19 cellular contexts compared by ENCODE assay signal in the genomic region with DNA sequence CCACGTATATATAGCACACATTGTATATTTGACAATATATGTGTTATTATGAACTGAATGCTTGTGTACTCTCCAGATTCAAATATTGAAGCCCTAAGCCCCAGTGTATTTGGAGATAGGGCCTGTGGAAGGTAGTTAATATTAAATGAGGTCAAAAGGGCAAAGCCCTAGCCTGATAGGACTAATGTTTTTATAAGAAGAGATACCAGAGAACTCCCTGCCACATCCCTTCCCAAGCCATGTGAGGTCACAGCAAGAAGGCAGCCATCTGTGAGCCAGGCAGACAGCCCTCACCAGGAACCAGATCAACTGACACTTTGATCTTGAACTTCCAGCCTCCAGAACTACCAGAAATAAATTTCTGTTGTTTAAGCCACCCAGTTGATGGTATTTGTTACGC. TPM values are rescaled to one million over a fixed set of nuclear protein-coding genes. Genes with fewer than 3 reads are reported as not detected.
DNase-seq lines count a peak whose midpoint lies in the region; ATAC-seq, FAIRE-seq and TF ChIP-seq lines count a peak whose summit lies in the region.
"Had no signal": no experiment of that assay in that cellular context is flagged by ENCODE, and none has a peak within 500 bp of the region (broad histone marks: within the 10 kb centered on the region; RNA-seq: fewer than 3 reads in every experiment).

No MANE protein-coding gene starts in this region.

- H3K79me1 ChIP-seq in mesendoderm (ENCODE audit: low read length) = no peaks in the 10 kb centered on the region

- H3K4me3 ChIP-seq in liver (ENCODE audit: low read depth in 1 of 3, low read length in 3 of 3) = no peak overlapping the region
- no peak overlapping the region for H3K4me3 ChIP-seq in HepG2 (replicated peaks in 1 of 3; ENCODE audit: insufficient read depth in 1 of 3, low read depth in 2 of 3, low read length in 3 of 3)
- no peak overlapping the region for H3K4me3 ChIP-seq in fibroblast of villous mesenchyme (ENCODE audit: low read depth, low read length)
- no peak overlapping the region for H3K4me3 ChIP-seq in mesendoderm (ENCODE audit: low read length)
- H3K4me3 ChIP-seq: GM23338 had no signal

- no peak overlapping the region for H2BK5ac ChIP-seq in mesendoderm (ENCODE audit: low read length)

- H3K4ac ChIP-seq in mesendoderm (ENCODE audit: low read depth, low read length) = no peak overlapping the region

- TF ChIP-seq RAD21 in liver (IDR thresholded peaks at IDR 0.05) (no peak), HepG2 (CRISPR knock-in tag; IDR thresholded peaks at IDR 0.05) (no peak)

- no peak overlapping the region for H4K8ac ChIP-seq in mesendoderm (ENCODE audit: low read depth, low read length)

- H3K9me3 ChIP-seq in liver (ENCODE audit: control insufficient read depth in 4 of 4, low read length in 3 of 4) (no peaks in the 10 kb centered on the region), HepG2 (ENCODE audit: low read length) (no peaks in the 10 kb centered on the region)

- DNase-seq in HepG2 (ENCODE audit: low spot score) = no peak
- DNase-seq in fibroblast of villous mesenchyme (ENCODE audit: low read depth) = peak; percentile 8
- peak; percentile 46 for DNase-seq in mesendoderm
- DNase-seq in middle frontal gyrus (ENCODE audit: extremely low spot score, low spot score) = no peak
- no peak for DNase-seq in stimulated activated CD4-positive, alpha-beta T cell treated with anti-CD3 and anti-CD28 coated beads, Interleukin-2, amount 100 ng/mL, for 24 hours
- DNase-seq in NCI-H526 (lab: John Stamatoyannopoulos, UW) = no peak
- DNase-seq: C1 segment of cervical spinal cord; CD4-positive, CD25-positive, alpha-beta regulatory T cell; CD8-positive, alpha-beta memory T cell; COR-L47; DMS153; DMS79; GDM1; HCEC 1CT had no signal

- no peak overlapping the region for H3K23ac ChIP-seq in mesendoderm (ENCODE audit: low read length)

- POLR2A ChIA-PET in HepG2 (lab: Yijun Ruan, JAX) = no interaction called here

- no peaks in the 10 kb centered on the region for H3K79me2 ChIP-seq in HepG2 (ENCODE audit: insufficient read depth, low read length)
- no peaks in the 10 kb centered on the region for H3K79me2 ChIP-seq in mesendoderm (ENCODE audit: control insufficient read depth, insufficient read depth, low read length)

- intact Hi-C loops in HepG2 (cut with micrococcal nuclease; ENCODE audit: unreplicated experiment) = no loop called here

- no peaks in the 10 kb centered on the region for H3K27me3 ChIP-seq in liver (ENCODE audit: control insufficient read depth in 4 of 4, insufficient read depth in 4 of 4, low read length in 3 of 4)
- H3K27me3 ChIP-seq in HepG2 (ENCODE audit: control insufficient read depth in 1 of 2, insufficient read depth in 2 of 2, low read length in 2 of 2) = 0 out of 5 replicates have a peak, but pooled peaks cover 0 to 4% of the 10 kb centered on the region in 2 experiments
- H3K27me3 ChIP-seq in mesendoderm (ENCODE audit: insufficient read depth, low read length, poor library complexity) = no peaks in the 10 kb centered on the region

- no peak for TF ChIP-seq EP300 in HepG2 (IDR thresholded peaks at IDR 0.05; ENCODE audit: low read depth in 2 of 2, low read length in 2 of 2)
- no peak for TF ChIP-seq EP300 in HepG2 (CRISPR knock-in tag; IDR thresholded peaks at IDR 0.05; ENCODE audit: borderline replicate concordance)

- H3K18ac ChIP-seq in mesendoderm (ENCODE audit: low read length) = no peak overlapping the region

- H2BK120ac ChIP-seq in mesendoderm (ENCODE audit: low read depth, low read length) = no peak overlapping the region

- no peaks in the 10 kb centered on the region for H4K20me1 ChIP-seq in HepG2 (ENCODE audit: insufficient read depth, low read length)

- no peak overlapping the region for H2AK5ac ChIP-seq in mesendoderm (ENCODE audit: low read length)

- H4K5ac ChIP-seq in mesendoderm (ENCODE audit: low read length) = no peak overlapping the region

- no peak for FAIRE-seq in HepG2 (lab: Jason Lieb, UNC)
- FAIRE-seq: GM12892, GM18507, H54 had no signal

- H3K27ac ChIP-seq in liver (ENCODE audit: low read depth in 1 of 2, low read length in 2 of 2) (no peak overlapping the region), HepG2 (ENCODE audit: extremely low read length, insufficient read depth, low read length) (no peak overlapping the region), mesendoderm (ENCODE audit: low read depth, low read length) (no peak overlapping the region)

- H3K56ac ChIP-seq in mesendoderm (ENCODE audit: low read length) = no peak overlapping the region

- ATAC-seq in HepG2 = no peak
- ATAC-seq: GM23338 had no signal

- H3K4me1 ChIP-seq in liver (ENCODE audit: control insufficient read depth in 4 of 4, insufficient read depth in 4 of 4, low read length in 3 of 4) = peaks cover 0 to 2% (median under 1%) of the 10 kb centered on the region in 4 donors
- no peaks in the 10 kb centered on the region for H3K4me1 ChIP-seq in HepG2 (ENCODE audit: insufficient read depth, low read length)
- H3K4me1 ChIP-seq in mesendoderm (ENCODE audit: control insufficient read depth, low read depth, low read length) = no peaks in the 10 kb centered on the region

- no TSS peak for BruUV-seq in HepG2 (replicated peaks; lab: Mats Ljungman, UMichigan)

- WGBS in liver = 78% methylated on average over 2 of the region's 2 CpGs
- 39% methylated on average over 2 of the region's 2 CpGs for WGBS in HepG2 (ENCODE audit: low lambda C conversion rate)
- WGBS in mesendoderm (ENCODE audit: extremely low coverage, insufficient coverage, low lambda C conversion rate) = 100% methylated on average over 1 of the region's 2 CpGs

- no peaks in the 10 kb centered on the region for H3K36me3 ChIP-seq in liver (ENCODE audit: control insufficient read depth in 4 of 4, insufficient read depth in 3 of 4, low read depth in 1 of 4, low read length in 3 of 4)
- no peaks in the 10 kb centered on the region for H3K36me3 ChIP-seq in HepG2 (replicated peaks in 1 of 2; ENCODE audit: control insufficient read depth in 1 of 2, insufficient read depth in 2 of 2, low read length in 2 of 2)
- no peaks in the 10 kb centered on the region for H3K36me3 ChIP-seq in mesendoderm (ENCODE audit: control insufficient read depth, insufficient read depth, low read length)

- TF ChIP-seq CTCF in liver (IDR thresholded peaks at IDR 0.05; ENCODE audit: low read depth, low read length, missing input control) = no peak
- no peak for TF ChIP-seq CTCF in HepG2 (CRISPR knock-in tag; IDR thresholded peaks at IDR 0.05)
- TF ChIP-seq CTCF in fibroblast of villous mesenchyme (IDR thresholded peaks at IDR 0.05; ENCODE audit: insufficient read depth, low read depth, low read length) = no peak

- no peak for TF ChIP-seq POLR2A in HepG2 (IDR thresholded peaks at IDR 0.05; ENCODE audit: insufficient read depth in 1 of 2, low read depth in 2 of 2, low read length in 2 of 2)

- no peak overlapping the region for H3K9ac ChIP-seq in liver (ENCODE audit: low read depth in 1 of 2, low read length in 2 of 2)
- H3K9ac ChIP-seq in HepG2 (ENCODE audit: insufficient read depth, low read depth, low read length) = no peak overlapping the region
- H3K9ac ChIP-seq in mesendoderm (ENCODE audit: low read length) = no peak overlapping the region

- in situ Hi-C loops in HepG2 (cut with HindIII; ENCODE audit: extremely low pct_ligation_motif_present, low pct_unique_long_range_greater_than_20kb) = no loop called here

- H2BK15ac ChIP-seq in mesendoderm (replicated peaks; ENCODE audit: low read depth) = no peak overlapping the region

- H3K4me2 ChIP-seq in HepG2 (ENCODE audit: low read depth, low read length) (no peak overlapping the region), mesendoderm (ENCODE audit: low read length) (no peak overlapping the region)
- H3K4me2 ChIP-seq: GM23338 had no signal

- CTCF ChIA-PET in HepG2 (lab: Yijun Ruan, JAX; ENCODE audit: low intra/inter-chr PET ratio, low total read pairs) = no interaction called here

- no peak overlapping the region for H2AFZ ChIP-seq in HepG2 (ENCODE audit: low read length)
- H2AFZ ChIP-seq: GM23338 had no signal

TF ChIP-seq in liver, 16 proteins besides CTCF, POLR2A, EP300 and RAD21 (continues in another document):
- peak; percentile 16 to 78 for TF ChIP-seq RXRA (IDR thresholded peaks at IDR 0.05)

TF ChIP-seq in HepG2, 621 proteins besides CTCF, POLR2A, EP300 and RAD21 (continues in another document):
- TF ChIP-seq GPN1 (CRISPR knock-in tag; IDR thresholded peaks at IDR 0.05; ENCODE audit: borderline replicate concordance) (no peak), TBP (CRISPR knock-in tag; IDR thresholded peaks at IDR 0.05) (no peak), CENPX (CRISPR knock-in tag; IDR thresholded peaks at IDR 0.05) (no peak)

RNA-seq across cellular contexts. Expression of gene FBXL4, which starts 36.4 kb away (rescaled TPM):
- total RNA-seq in liver = 10 to 100 TPM; 17.5 to 18.8 TPM
- polyA plus RNA-seq in liver = 10 to 100 TPM in 1 of 2 donors, 1 to 10 TPM in 1; 4.1 to 10.5 TPM
- 13.2 and 16.2 TPM in 2 replicates for total RNA-seq in HepG2 (2016; rRNA removed; fragmentation: Illumina TruSeq; extraction: Trizol)
- 7.9 and 9.3 TPM in 2 replicates for total RNA-seq in HepG2 (2016; cell fraction: cytosol; rRNA removed; fragmentation: Illumina TruSeq; extraction: Trizol; ENCODE audit: low read depth)
- 12.6 and 15.6 TPM in 2 replicates for total RNA-seq in HepG2 (2016; cell fraction: insoluble cytoplasmic fraction; rRNA removed; fragmentation: Illumina TruSeq; extraction: Trizol)
- total RNA-seq in HepG2 (2016; cell fraction: membrane; rRNA removed; fragmentation: Illumina TruSeq; extraction: Trizol) = 13.1 and 13.7 TPM in 2 replicates
- 14.1 and 14.7 TPM in 2 replicates for total RNA-seq in HepG2 (2016; cell fraction: nucleus; rRNA removed; fragmentation: Illumina TruSeq; extraction: Trizol)
- polyA plus RNA-seq in HepG2 (2011; rRNA removed) = 16.2 and 17.6 TPM in 2 replicates
- 8.0 and 14.2 TPM in 2 replicates for polyA plus RNA-seq in HepG2 (2011; cell fraction: cytosol; rRNA removed)
- 7.3 and 8.9 TPM in 2 replicates for polyA plus RNA-seq in HepG2 (2011; cell fraction: nucleus; rRNA removed)
- 11.9 and 12.5 TPM in 2 replicates for polyA plus RNA-seq in HepG2 (2012)
- polyA plus RNA-seq in HepG2 (2016; cell fraction: cytosol; fragmentation: Illumina TruSeq; extraction: Trizol; ENCODE audit: low read depth) = 1.4 and 1.6 TPM in 2 replicates
- polyA plus RNA-seq in HepG2 (2016; cell fraction: insoluble cytoplasmic fraction; fragmentation: Illumina TruSeq; extraction: Trizol; ENCODE audit: low read depth) = 8.5 and 9.9 TPM in 2 replicates
- polyA plus RNA-seq in HepG2 (2016; cell fraction: membrane; fragmentation: Illumina TruSeq; extraction: Trizol; ENCODE audit: low read depth) = 3.5 and 3.8 TPM in 2 replicates
- polyA plus RNA-seq in HepG2 (2016; cell fraction: nucleus; fragmentation: Illumina TruSeq; extraction: Trizol; ENCODE audit: insufficient read depth, low read depth) = 9.5 and 10.0 TPM in 2 replicates
- polyA minus RNA-seq in HepG2 (2011; rRNA and poly(A)+ RNA removed; ENCODE audit: low replicate concordance) = 20.1 and 23.1 TPM in 2 replicates
- 11.8 and 13.8 TPM in 2 replicates for polyA minus RNA-seq in HepG2 (2011; cell fraction: cytosol; rRNA and poly(A)+ RNA removed)
- polyA minus RNA-seq in HepG2 (2011; cell fraction: nucleus; rRNA and poly(A)+ RNA removed) = 32.3 and 35.8 TPM in 2 replicates
- 10.6 and 19.0 TPM in 2 replicates for total RNA-seq in fibroblast of villous mesenchyme
- 4.0 TPM for polyA plus RNA-seq in mesendoderm (2013, experiment 1 of 2)
- polyA plus RNA-seq in mesendoderm (2013, experiment 2 of 2) = 4.3 TPM

Comparison
In these comparisons a context has a peak if more than half of its experiments do, and no peak if none do; other contexts are left out.
1. DNase-seq: peak in fibroblast of villous mesenchyme (single experiment) and mesendoderm (single experiment); none in HepG2 (single experiment), middle frontal gyrus (single experiment), stimulated activated CD4-positive, alpha-beta T cell treated with anti-CD3 and anti-CD28 coated beads, Interleukin-2, amount 100 ng/mL, for 24 hours (0 of 2) and NCI-H526 (0 of 2).